ENCODE assay signal across 11 cellular contexts in genomic region chr1:109395602-109396512, GRCh38. TPM values are rescaled to one million over a fixed set of nuclear protein-coding genes. Genes with fewer than 3 reads are reported as not detected.
DNase-seq lines count a peak whose midpoint lies in the region; ATAC-seq and TF ChIP-seq lines count a peak whose summit lies in the region.
"Had no signal": no experiment of that assay in that cellular context is flagged by ENCODE, and none has a peak within 500 bp of the region (broad histone marks: within the 10 kb centered on the region; RNA-seq: fewer than 3 reads in every experiment).

No MANE protein-coding gene starts in this region.

- H3K27me3 ChIP-seq in left ventricle myocardium inferior (ENCODE audit: low read depth) = no peaks in the 10 kb centered on the region
- H3K27me3 ChIP-seq in vagina = no peaks in the 10 kb centered on the region

- peaks cover 10% of the 10 kb centered on the region for H3K27me3 Mint-ChIP-seq in brain

- H3K4me3 Mint-ChIP-seq in brain = peak overlapping the region; percentile 95 to 99 (median 95)

- WGBS in mesodermal cell (ENCODE audit: insufficient coverage in 2 of 2), 2 experiments = 79 to 92% methylated on average over 3 of the region's 5 CpGs

- peak overlapping the region; percentile 57 to 95 (median 87) for H3K27ac Mint-ChIP-seq in brain

- H3K9me3 Mint-ChIP-seq in brain = no peaks in the 10 kb centered on the region

- DNase-seq in left ventricle myocardium inferior (no peak), left cardiac atrium (no peak), vagina (ENCODE audit: extremely low spot score in 2 of 2) (no peak), mesenteric fat pad (ENCODE audit: low spot score) (no peak), DMS153 (lab: John Stamatoyannopoulos, UW) (no peak)
- DNase-seq in activated CD4-positive, CD25-positive, alpha-beta regulatory T cell treated with anti-CD3 and anti-CD28 coated beads, Interleukin-2, amount 50 U/mL, for 72 hours = no peak
- DNase-seq: effector memory CD4-positive, alpha-beta T cell; NCI-H1092; stimulated activated CD8-positive, alpha-beta memory T cell treated with anti-CD3 and anti-CD28 coated beads, Interleukin-4, amount 100 ng/mL, for 48 hours had no signal

- TF ChIP-seq CTCF in left ventricle myocardium inferior (IDR thresholded peaks at IDR 0.05; ENCODE audit: borderline replicate concordance) (no peak), brain (conservative IDR thresholded peaks at IDR 0.05) (no peak), vagina (IDR thresholded peaks at IDR 0.05) (no peak)

- intact Hi-C loops in left ventricle myocardium inferior (cut with micrococcal nuclease) (loop anchor here (5.0 kb wide), 1 partner anchor 114 kb away; the partner anchor contains the start of gene PSRC1), left cardiac atrium (cut with DNase I) (loop anchor here (5.0 kb wide), 2 partner anchors 34 to 134 kb away; no protein-coding TSS in a partner anchor), vagina (cut with DNase I) (loop anchor here (5.0 kb wide), 1 partner anchor 119 kb away; no protein-coding TSS in a partner anchor)

- H3K9me3 ChIP-seq in left ventricle myocardium inferior (replicated peaks) (no peaks in the 10 kb centered on the region), mesodermal cell (ENCODE audit: control insufficient read depth, low read length) (no peaks in the 10 kb centered on the region), vagina (no peaks in the 10 kb centered on the region)

- H3K36me3 ChIP-seq in left ventricle myocardium inferior (peaks cover under 1% of the 10 kb centered on the region), mesodermal cell (ENCODE audit: control insufficient read depth, insufficient read depth, low read length) (no peaks in the 10 kb centered on the region), vagina (no peaks in the 10 kb centered on the region)

- H3K4me1 ChIP-seq in left ventricle myocardium inferior (peaks cover 73% of the 10 kb centered on the region), mesodermal cell (ENCODE audit: control insufficient read depth, insufficient read depth, low read length, poor library complexity, severe bottlenecking) (peaks cover 35% of the 10 kb centered on the region), vagina (peaks cover 23% of the 10 kb centered on the region)

- ATAC-seq in left cardiac atrium = no peak

- peaks cover 75% of the 10 kb centered on the region for H3K4me1 Mint-ChIP-seq in brain

- TF ChIP-seq POLR2A in vagina (IDR thresholded peaks at IDR 0.05) = no peak

- no peaks in the 10 kb centered on the region for H3K36me3 Mint-ChIP-seq in brain

- H3K27ac ChIP-seq in left ventricle myocardium inferior (replicated peaks) (peak overlapping the region; percentile 92), mesodermal cell (ENCODE audit: low read depth, low read length, severe bottlenecking) (no peak overlapping the region), vagina (peak overlapping the region; percentile 17)

- H3K4me3 ChIP-seq in left ventricle myocardium inferior (peak overlapping the region; percentile 74), mesodermal cell (ENCODE audit: extremely low read depth, insufficient read depth, low read length, poor library complexity, severe bottlenecking) (peak overlapping the region; percentile 43), vagina (peak overlapping the region; percentile 46 to 91)

RNA-seq across cellular contexts. Expression of gene SORT1, which starts 1.9 kb away (rescaled TPM):
- total RNA-seq in left ventricle myocardium inferior = 146 TPM
- total RNA-seq in left cardiac atrium = 100 to 1,000 TPM; 139 to 157 TPM
- 107 TPM for polyA plus RNA-seq in brain (ENCODE audit: insufficient read depth, low read depth, low replicate concordance)
- 18.3 TPM for polyA plus RNA-seq in mesodermal cell (2013, experiment 1 of 2)
- 15.6 TPM for polyA plus RNA-seq in mesodermal cell (2013, experiment 2 of 2)
- 30.7 TPM for total RNA-seq in vagina
- total RNA-seq in mesenteric fat pad = 169 TPM

RNA-seq across cellular contexts. Expression of gene PSMA5, which starts 30.4 kb away (rescaled TPM):
- 49.9 TPM for total RNA-seq in left ventricle myocardium inferior
- total RNA-seq in left cardiac atrium = 10 to 100 TPM; 41.5 to 62.8 TPM
- polyA plus RNA-seq in brain (ENCODE audit: insufficient read depth, low read depth, low replicate concordance) = 48.5 TPM
- polyA plus RNA-seq in mesodermal cell (2013, experiment 1 of 2) = 81.3 TPM
- polyA plus RNA-seq in mesodermal cell (2013, experiment 2 of 2) = 74.3 TPM
- 23.1 TPM for total RNA-seq in vagina
- 63.9 TPM for total RNA-seq in mesenteric fat pad
